In the genomic region with DNA sequence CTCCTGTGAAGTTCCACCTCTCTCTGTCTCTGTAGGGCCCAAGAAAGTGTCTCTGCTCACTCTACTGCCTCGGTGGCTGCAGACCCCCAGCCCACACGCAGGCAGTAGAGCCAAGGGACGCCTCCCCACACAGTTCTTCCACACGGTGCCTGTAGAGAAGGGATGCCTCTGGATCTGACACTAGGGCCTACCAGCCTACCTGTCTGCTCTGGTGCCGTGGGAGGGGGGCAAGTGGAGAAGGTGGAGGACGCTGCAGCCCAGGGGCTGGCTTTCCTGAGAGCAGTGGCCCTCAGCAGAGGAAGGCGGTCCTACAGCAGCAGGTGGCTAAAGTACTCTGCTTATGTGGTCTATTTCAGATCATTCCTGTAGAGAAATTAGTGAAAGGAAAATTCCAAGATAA, we compare ENCODE assay signal across 1 cellular context.
TF ChIP-seq lines count a peak whose summit lies in the region.

No MANE protein-coding gene starts in this region.

TF ChIP-seq in K562, 482 proteins besides CTCF, POLR2A, EP300 and RAD21:
- peak; percentile 30; the same call in 1 of the 2 replicates for TF ChIP-seq POLR2G (IDR thresholded peaks at IDR 0.05; ENCODE audit: low read depth, low read length)
- TF ChIP-seq GATAD2B (IDR thresholded peaks at IDR 0.05; ENCODE audit: borderline replicate concordance), result no peak
- no peak for TF ChIP-seq CBX3 (IDR thresholded peaks at IDR 0.05; ENCODE audit: borderline replicate concordance in 1 of 2, low read length in 2 of 2)
